8 cellular contexts compared by ENCODE assay signal in genomic region chr11:26331911-26332571, GRCh38. TPM values are rescaled to one million over a fixed set of nuclear protein-coding genes. Genes with fewer than 3 reads are reported as not detected.
A peak's percentile ranks its signal among the peaks of the same experiment; 100 is the strongest.
DNase-seq lines count a peak whose midpoint lies in the region; ATAC-seq and TF ChIP-seq lines count a peak whose summit lies in the region.

TSS of gene ANO3 (plus strand) at chr11:26332130. CDS start at chr11:26332276, 146 bp downstream.

- H2AFZ ChIP-seq in OCI-LY7 (ENCODE audit: low read length) = no peak within 1 kb of the TSS

- no peak within 1 kb of the TSS for H3K4me2 ChIP-seq in OCI-LY7 (ENCODE audit: low read length)

- DNase-seq in Daoy (ENCODE audit: low read depth) (peak; percentile 92), NCI-H774 (lab: John Stamatoyannopoulos, UW) (peak; percentile 77), choroid plexus epithelial cell (ENCODE audit: low read depth) (peak; percentile 91), left lobe of liver (ENCODE audit: low spot score) (peak; percentile 55), testis (peak; percentile 85), OCI-LY7 (ENCODE audit: low spot score) (no peak)

- H3K9me2 ChIP-seq in OCI-LY7 (ENCODE audit: insufficient read depth, low read length) = no peaks in the 10 kb centered on the region

- peak; percentile 92 for ATAC-seq in GM19463 (IDR thresholded peaks at IDR 0.05; ENCODE audit: unreplicated experiment)
- ATAC-seq in HG03460 (IDR thresholded peaks at IDR 0.05; ENCODE audit: unreplicated experiment) = peak; percentile 95
- peak; percentile 97 for ATAC-seq in left lobe of liver

- H3K27ac ChIP-seq in testis = no peak within 1 kb of the TSS
- H3K27ac ChIP-seq in OCI-LY7 (ENCODE audit: low read depth, low read length, poor library complexity, severe bottlenecking) = no peak within 1 kb of the TSS

- POLR2A ChIA-PET in OCI-LY7 (lab: Charles Lee) = no interaction called here

- no peaks in the 10 kb centered on the region for H3K9me3 ChIP-seq in testis
- H3K9me3 ChIP-seq in OCI-LY7 (ENCODE audit: low read length) = no peaks in the 10 kb centered on the region

- H3K79me2 ChIP-seq in OCI-LY7 (ENCODE audit: insufficient read depth, low read depth, low read length) = no peaks in the 10 kb centered on the region

- no peaks in the 10 kb centered on the region for H4K20me1 ChIP-seq in OCI-LY7 (ENCODE audit: insufficient read depth, low read length)

- no TSS peak for BruUV-seq in OCI-LY7 (replicated peaks; lab: Mats Ljungman, UMichigan)

- H3K4me1 ChIP-seq in testis (no peaks in the 10 kb centered on the region), OCI-LY7 (ENCODE audit: insufficient read depth, low read length, poor library complexity, severe bottlenecking) (no peaks in the 10 kb centered on the region)

- TF ChIP-seq CTCF in choroid plexus epithelial cell (conservative IDR thresholded peaks at IDR 0.05; ENCODE audit: low read depth, low read length) (peak; percentile 75), testis (IDR thresholded peaks at IDR 0.05) (peak; percentile 33 to 47 (median 35)), OCI-LY7 (conservative IDR thresholded peaks at IDR 0.05; ENCODE audit: low read length) (no peak)

- WGBS in testis, 2 donors = 3 to 8% methylated on average over 9 to 36 of the region's 36 CpGs

- peak within 1 kb of the TSS; percentile 37 for H3K4me3 ChIP-seq in choroid plexus epithelial cell (ENCODE audit: low read depth, low read length)
- H3K4me3 ChIP-seq in testis = peak within 1 kb of the TSS; percentile 6 to 46
- no peak within 1 kb of the TSS for H3K4me3 ChIP-seq in OCI-LY7 (ENCODE audit: low read depth, low read length, poor library complexity, severe bottlenecking)

- no peak for TF ChIP-seq POLR2A in testis (IDR thresholded peaks at IDR 0.05)

- H3K36me3 ChIP-seq in testis (ENCODE audit: low read depth, missing control alignments) (no peaks in the 10 kb centered on the region), OCI-LY7 (ENCODE audit: insufficient read depth, low read length) (no peaks in the 10 kb centered on the region)

- CTCF ChIA-PET in OCI-LY7 (lab: Charles Lee; ENCODE audit: unreplicated experiment) = no interaction called here

- H3K27me3 ChIP-seq in testis = no peaks in the 10 kb centered on the region

- intact Hi-C loops in testis (cut with DNase I; ENCODE audit: low total_unique reads) = no loop called here
- intact Hi-C loops in OCI-LY7 (cut with micrococcal nuclease; ENCODE audit: unreplicated experiment) = no loop called here

RNA-seq across cellular contexts. Expression of gene ANO3, which starts in this region (rescaled TPM):
- total RNA-seq in Daoy (2014; rRNA removed; shearing (Covaris generic)) = not detected in 2 replicates
- total RNA-seq in left lobe of liver (2.6 TPM), testis (1 to 10 TPM; 1.9 to 2.2 TPM), OCI-LY7 (2022) (not detected in 2 replicates)
- 2.4 TPM for polyA plus RNA-seq in testis (ENCODE audit: insufficient read depth, low read depth, low replicate concordance)
- 0.03 TPM in 1 of 2 replicates, not detected in the other for total RNA-seq in OCI-LY7 (2014; rRNA removed; shearing (Covaris generic))

Comparison
In these comparisons a context has a peak if more than half of its experiments do, and no peak if none do; other contexts are left out.
1. Peak in DNase-seq in Daoy; RNA of the gene not detected or under 1 TPM.